ENCODE assay signal across 1 cellular context in genomic region chr13:100608906-100609305, GRCh38.
TF ChIP-seq lines count a peak whose summit lies in the region.

No MANE protein-coding gene starts in this region.

TF ChIP-seq in GM23338, 12 proteins besides CTCF, POLR2A, EP300 and RAD21 (continued from another document):
- TF ChIP-seq ZNF462 (CRISPR knock-in tag; IDR thresholded peaks at IDR 0.05): no peak
- no peak for TF ChIP-seq EZH2 (IDR thresholded peaks at IDR 0.05; ENCODE audit: low read depth, unreplicated experiment)
- TF ChIP-seq POLR2AphosphoS5 (IDR thresholded peaks at IDR 0.05; ENCODE audit: low read depth): no peak
- no peak for TF ChIP-seq JUNB (IDR thresholded peaks at IDR 0.05; ENCODE audit: unreplicated experiment)
- TF ChIP-seq REST (IDR thresholded peaks at IDR 0.05; ENCODE audit: unreplicated experiment): no peak
- no peak for TF ChIP-seq EZH2phosphoT487 (IDR thresholded peaks at IDR 0.05; ENCODE audit: unreplicated experiment)
- TF ChIP-seq NANOG (IDR thresholded peaks at IDR 0.05; ENCODE audit: borderline replicate concordance): no peak
